Comparison of ENCODE assay signal across 1 cellular context in the genomic region with DNA sequence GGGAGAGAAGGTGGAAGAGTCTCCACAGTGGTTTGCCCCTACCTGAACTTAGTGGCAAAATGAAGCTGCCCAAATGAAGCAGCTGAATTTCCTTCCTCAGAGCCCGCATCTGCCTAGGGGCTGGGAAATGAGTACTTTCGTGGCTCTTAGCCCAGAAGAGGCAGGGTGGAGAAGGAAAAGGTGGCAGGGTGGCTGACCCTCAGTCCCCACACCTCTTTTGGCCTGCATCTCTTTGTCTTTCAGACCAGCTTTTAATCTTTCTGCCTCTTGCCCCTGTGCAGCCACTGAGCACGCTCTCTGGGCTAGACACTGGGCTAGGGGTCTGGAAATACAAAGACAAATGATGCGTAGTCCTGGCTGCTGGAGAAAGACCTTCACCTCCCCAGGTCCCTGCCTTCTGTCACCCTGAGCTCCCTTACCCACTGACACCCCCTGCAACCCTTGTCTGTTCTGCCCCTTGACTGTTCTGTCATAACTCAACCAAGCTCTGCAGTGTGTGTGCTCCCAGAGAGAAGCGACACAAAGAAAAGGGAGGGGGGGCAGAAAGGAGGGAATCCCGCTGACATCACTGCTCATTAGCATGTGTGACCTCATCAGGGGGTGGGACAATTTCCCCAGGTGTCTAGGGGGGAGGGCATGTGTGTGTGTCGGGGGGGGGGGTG.
TF ChIP-seq lines count a peak whose summit lies in the region.

No MANE protein-coding gene starts in this region.

TF ChIP-seq in K562, 482 proteins besides CTCF, POLR2A, EP300 and RAD21 (continued from another document and continues in another):
- TF ChIP-seq PTTG1 (tag; IDR thresholded peaks at IDR 0.05; ENCODE audit: low read depth) (no peak), ZNF740 (CRISPR knock-in tag; IDR thresholded peaks at IDR 0.05) (no peak), ZNF740 (tag; IDR thresholded peaks at IDR 0.05) (peak in 1 of 2 experiments; percentile 51; a peak in 1 of 4 replicates), HMBOX1 (IDR thresholded peaks at IDR 0.05) (no peak), JUND (IDR thresholded peaks at IDR 0.05; ENCODE audit: borderline replicate concordance, low read depth, low read length) (peak; percentile 81), JUND (tag; IDR thresholded peaks at IDR 0.05; ENCODE audit: borderline replicate concordance, low read depth, low read length) (peak; percentile 56; the same call in 1 of the 3 replicates), FOXM1 (IDR thresholded peaks at IDR 0.05; ENCODE audit: low read depth) (no peak), FOXM1 (CRISPR knock-in tag; IDR thresholded peaks at IDR 0.05; ENCODE audit: low read depth) (no peak), GATAD2A (IDR thresholded peaks at IDR 0.05) (no peak), ZBTB12 (CRISPR knock-in tag; IDR thresholded peaks at IDR 0.05) (no peak), SLC30A9 (CRISPR knock-in tag; IDR thresholded peaks at IDR 0.05) (no peak), HMG20B (CRISPR knock-in tag; IDR thresholded peaks at IDR 0.05) (no peak), EGR1 (conservative IDR thresholded peaks at IDR 0.05) (no peak), BDP1 (IDR thresholded peaks at IDR 0.05; ENCODE audit: insufficient read depth, insufficient read length) (no peak), ARID4B (CRISPR knock-in tag; IDR thresholded peaks at IDR 0.05) (0 out of 2 replicates have a peak, but pooled peaks have one; percentile 22), MTF1 (CRISPR knock-in tag; IDR thresholded peaks at IDR 0.05; ENCODE audit: borderline replicate concordance) (no peak), RBM17 (IDR thresholded peaks at IDR 0.05; ENCODE audit: borderline replicate concordance, low read depth, low read length) (no peak), SRSF7 (optimal IDR thresholded peaks at IDR 0.05; ENCODE audit: low read depth, low read length) (no peak), FOXJ2 (tag; IDR thresholded peaks at IDR 0.05) (no peak), ETV6 (IDR thresholded peaks at IDR 0.05; ENCODE audit: borderline replicate concordance in 1 of 2, low read depth in 2 of 2, low read length in 1 of 2) (no peak), ETV6 (CRISPR knock-in tag; IDR thresholded peaks at IDR 0.05; ENCODE audit: borderline replicate concordance) (no peak), SMARCA5 (IDR thresholded peaks at IDR 0.05) (no peak), ZZZ3 (IDR thresholded peaks at IDR 0.05) (no peak), CBX3 (IDR thresholded peaks at IDR 0.05; ENCODE audit: borderline replicate concordance in 1 of 2, low read length in 2 of 2) (no peak), SMAD4 (CRISPR knock-in tag; conservative IDR thresholded peaks at IDR 0.05) (no peak), CREB3L1 (IDR thresholded peaks at IDR 0.05; ENCODE audit: borderline replicate concordance, low read depth) (no peak), ZNF696 (CRISPR knock-in tag; conservative IDR thresholded peaks at IDR 0.05) (no peak)
- TF ChIP-seq, protein P1, sequence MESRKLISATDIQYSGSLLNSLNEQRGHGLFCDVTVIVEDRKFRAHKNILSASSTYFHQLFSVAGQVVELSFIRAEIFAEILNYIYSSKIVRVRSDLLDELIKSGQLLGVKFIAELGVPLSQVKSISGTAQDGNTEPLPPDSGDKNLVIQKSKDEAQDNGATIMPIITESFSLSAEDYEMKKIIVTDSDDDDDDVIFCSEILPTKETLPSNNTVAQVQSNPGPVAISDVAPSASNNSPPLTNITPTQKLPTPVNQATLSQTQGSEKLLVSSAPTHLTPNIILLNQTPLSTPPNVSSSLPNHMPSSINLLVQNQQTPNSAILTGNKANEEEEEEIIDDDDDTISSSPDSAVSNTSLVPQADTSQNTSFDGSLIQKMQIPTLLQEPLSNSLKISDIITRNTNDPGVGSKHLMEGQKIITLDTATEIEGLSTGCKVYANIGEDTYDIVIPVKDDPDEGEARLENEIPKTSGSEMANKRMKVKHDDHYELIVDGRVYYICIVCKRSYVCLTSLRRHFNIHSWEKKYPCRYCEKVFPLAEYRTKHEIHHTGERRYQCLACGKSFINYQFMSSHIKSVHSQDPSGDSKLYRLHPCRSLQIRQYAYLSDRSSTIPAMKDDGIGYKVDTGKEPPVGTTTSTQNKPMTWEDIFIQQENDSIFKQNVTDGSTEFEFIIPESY (CRISPR knock-in tag; IDR thresholded peaks at IDR 0.05): no peak
- TF ChIP-seq, protein P2, sequence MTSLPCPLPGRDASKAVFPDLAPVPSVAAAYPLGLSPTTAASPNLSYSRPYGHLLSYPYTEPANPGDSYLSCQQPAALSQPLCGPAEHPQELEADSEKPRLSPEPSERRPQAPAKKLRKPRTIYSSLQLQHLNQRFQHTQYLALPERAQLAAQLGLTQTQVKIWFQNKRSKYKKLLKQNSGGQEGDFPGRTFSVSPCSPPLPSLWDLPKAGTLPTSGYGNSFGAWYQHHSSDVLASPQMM (CRISPR knock-in tag; IDR thresholded peaks at IDR 0.05): no peak
- TF ChIP-seq, protein P3, sequence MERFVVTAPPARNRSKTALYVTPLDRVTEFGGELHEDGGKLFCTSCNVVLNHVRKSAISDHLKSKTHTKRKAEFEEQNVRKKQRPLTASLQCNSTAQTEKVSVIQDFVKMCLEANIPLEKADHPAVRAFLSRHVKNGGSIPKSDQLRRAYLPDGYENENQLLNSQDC (CRISPR knock-in tag; IDR thresholded peaks at IDR 0.05): no peak
- TF ChIP-seq, protein P4, sequence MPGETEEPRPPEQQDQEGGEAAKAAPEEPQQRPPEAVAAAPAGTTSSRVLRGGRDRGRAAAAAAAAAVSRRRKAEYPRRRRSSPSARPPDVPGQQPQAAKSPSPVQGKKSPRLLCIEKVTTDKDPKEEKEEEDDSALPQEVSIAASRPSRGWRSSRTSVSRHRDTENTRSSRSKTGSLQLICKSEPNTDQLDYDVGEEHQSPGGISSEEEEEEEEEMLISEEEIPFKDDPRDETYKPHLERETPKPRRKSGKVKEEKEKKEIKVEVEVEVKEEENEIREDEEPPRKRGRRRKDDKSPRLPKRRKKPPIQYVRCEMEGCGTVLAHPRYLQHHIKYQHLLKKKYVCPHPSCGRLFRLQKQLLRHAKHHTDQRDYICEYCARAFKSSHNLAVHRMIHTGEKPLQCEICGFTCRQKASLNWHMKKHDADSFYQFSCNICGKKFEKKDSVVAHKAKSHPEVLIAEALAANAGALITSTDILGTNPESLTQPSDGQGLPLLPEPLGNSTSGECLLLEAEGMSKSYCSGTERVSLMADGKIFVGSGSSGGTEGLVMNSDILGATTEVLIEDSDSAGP (CRISPR knock-in tag; IDR thresholded peaks at IDR 0.05): no peak
- TF ChIP-seq, protein P5, sequence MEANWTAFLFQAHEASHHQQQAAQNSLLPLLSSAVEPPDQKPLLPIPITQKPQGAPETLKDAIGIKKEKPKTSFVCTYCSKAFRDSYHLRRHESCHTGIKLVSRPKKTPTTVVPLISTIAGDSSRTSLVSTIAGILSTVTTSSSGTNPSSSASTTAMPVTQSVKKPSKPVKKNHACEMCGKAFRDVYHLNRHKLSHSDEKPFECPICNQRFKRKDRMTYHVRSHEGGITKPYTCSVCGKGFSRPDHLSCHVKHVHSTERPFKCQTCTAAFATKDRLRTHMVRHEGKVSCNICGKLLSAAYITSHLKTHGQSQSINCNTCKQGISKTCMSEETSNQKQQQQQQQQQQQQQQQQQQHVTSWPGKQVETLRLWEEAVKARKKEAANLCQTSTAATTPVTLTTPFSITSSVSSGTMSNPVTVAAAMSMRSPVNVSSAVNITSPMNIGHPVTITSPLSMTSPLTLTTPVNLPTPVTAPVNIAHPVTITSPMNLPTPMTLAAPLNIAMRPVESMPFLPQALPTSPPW (CRISPR knock-in tag; IDR thresholded peaks at IDR 0.05): peak; percentile 87
- TF ChIP-seq, protein P6, sequence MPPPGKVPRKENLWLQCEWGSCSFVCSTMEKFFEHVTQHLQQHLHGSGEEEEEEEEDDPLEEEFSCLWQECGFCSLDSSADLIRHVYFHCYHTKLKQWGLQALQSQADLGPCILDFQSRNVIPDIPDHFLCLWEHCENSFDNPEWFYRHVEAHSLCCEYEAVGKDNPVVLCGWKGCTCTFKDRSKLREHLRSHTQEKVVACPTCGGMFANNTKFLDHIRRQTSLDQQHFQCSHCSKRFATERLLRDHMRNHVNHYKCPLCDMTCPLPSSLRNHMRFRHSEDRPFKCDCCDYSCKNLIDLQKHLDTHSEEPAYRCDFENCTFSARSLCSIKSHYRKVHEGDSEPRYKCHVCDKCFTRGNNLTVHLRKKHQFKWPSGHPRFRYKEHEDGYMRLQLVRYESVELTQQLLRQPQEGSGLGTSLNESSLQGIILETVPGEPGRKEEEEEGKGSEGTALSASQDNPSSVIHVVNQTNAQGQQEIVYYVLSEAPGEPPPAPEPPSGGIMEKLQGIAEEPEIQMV (tag; conservative IDR thresholded peaks at IDR 0.05; ENCODE audit: low read depth): no peak
- TF ChIP-seq, protein P7, sequence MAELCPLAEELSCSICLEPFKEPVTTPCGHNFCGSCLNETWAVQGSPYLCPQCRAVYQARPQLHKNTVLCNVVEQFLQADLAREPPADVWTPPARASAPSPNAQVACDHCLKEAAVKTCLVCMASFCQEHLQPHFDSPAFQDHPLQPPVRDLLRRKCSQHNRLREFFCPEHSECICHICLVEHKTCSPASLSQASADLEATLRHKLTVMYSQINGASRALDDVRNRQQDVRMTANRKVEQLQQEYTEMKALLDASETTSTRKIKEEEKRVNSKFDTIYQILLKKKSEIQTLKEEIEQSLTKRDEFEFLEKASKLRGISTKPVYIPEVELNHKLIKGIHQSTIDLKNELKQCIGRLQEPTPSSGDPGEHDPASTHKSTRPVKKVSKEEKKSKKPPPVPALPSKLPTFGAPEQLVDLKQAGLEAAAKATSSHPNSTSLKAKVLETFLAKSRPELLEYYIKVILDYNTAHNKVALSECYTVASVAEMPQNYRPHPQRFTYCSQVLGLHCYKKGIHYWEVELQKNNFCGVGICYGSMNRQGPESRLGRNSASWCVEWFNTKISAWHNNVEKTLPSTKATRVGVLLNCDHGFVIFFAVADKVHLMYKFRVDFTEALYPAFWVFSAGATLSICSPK (IDR thresholded peaks at IDR 0.05; ENCODE audit: borderline replicate concordance): no peak
- TF ChIP-seq, protein P8, sequence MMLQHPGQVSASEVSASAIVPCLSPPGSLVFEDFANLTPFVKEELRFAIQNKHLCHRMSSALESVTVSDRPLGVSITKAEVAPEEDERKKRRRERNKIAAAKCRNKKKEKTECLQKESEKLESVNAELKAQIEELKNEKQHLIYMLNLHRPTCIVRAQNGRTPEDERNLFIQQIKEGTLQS (IDR thresholded peaks at IDR 0.05): peak; percentile 74
- TF ChIP-seq, protein P8 (CRISPR knock-in tag; conservative IDR thresholded peaks at IDR 0.05): no peak
